Comparison of ENCODE assay signal across 10 cellular contexts in genomic region chr11:36354221-36355003, GRCh38. TPM values are rescaled to one million over a fixed set of nuclear protein-coding genes. Genes with fewer than 3 reads are reported as not detected.
DNase-seq lines count a peak whose midpoint lies in the region; ATAC-seq and TF ChIP-seq lines count a peak whose summit lies in the region.
"Had no signal": no experiment of that assay in that cellular context is flagged by ENCODE, and none has a peak within 500 bp of the region (broad histone marks: within the 10 kb centered on the region; RNA-seq: fewer than 3 reads in every experiment).

No MANE protein-coding gene starts in this region.

- peak overlapping the region; percentile 58 for H2BK20ac ChIP-seq in IMR-90 (ENCODE audit: low read depth, low read length)

- no peaks in the 10 kb centered on the region for H4K20me1 ChIP-seq in IMR-90 (ENCODE audit: insufficient read depth, low read length)

- BruUV-seq in IMR-90 (replicated peaks; lab: Mats Ljungman, UMichigan) = no TSS peak

- H2BK15ac ChIP-seq in IMR-90 (ENCODE audit: low read depth, low read length) = peak overlapping the region; percentile 17; the same call in 2 of the 3 replicates

- peaks cover 5% of the 10 kb centered on the region; the same call in 1 of the 2 replicates for H3K4me1 ChIP-seq in IMR-90 (ENCODE audit: control insufficient read depth, insufficient read depth, low read length)
- no peaks in the 10 kb centered on the region for H3K4me1 ChIP-seq in testis

- H2BK120ac ChIP-seq in IMR-90 (ENCODE audit: low read depth, low read length) = peak overlapping the region; percentile 75

- H3K79me1 ChIP-seq in IMR-90 (ENCODE audit: low read depth in 1 of 2, low read length in 2 of 2) = no peaks in the 10 kb centered on the region

- H3K9ac ChIP-seq in IMR-90 (ENCODE audit: low read depth, low read length) = no peak overlapping the region

- H3K27me3 ChIP-seq in IMR-90 (ENCODE audit: control insufficient read depth, insufficient read depth, low read length) = peaks cover 5% of the 10 kb centered on the region; the same call in 1 of the 2 replicates
- H3K27me3 ChIP-seq in testis = no peaks in the 10 kb centered on the region

- H2AFZ ChIP-seq in IMR-90 (replicated peaks; ENCODE audit: low read length, poor library complexity) = peak overlapping the region; percentile 3

- DNase-seq in GM12865 (ENCODE audit: low read depth) (peak; percentile 68), IMR-90 (peak; percentile 67), fibroblast of villous mesenchyme (ENCODE audit: low read depth) (peak; percentile 67), testis (no peak), HEK293T (ENCODE audit: extremely low spot score) (no peak), NCI-H345 (lab: John Stamatoyannopoulos, UW) (no peak), SHP77 (lab: John Stamatoyannopoulos, UW) (no peak)

- H3K23ac ChIP-seq in IMR-90 (ENCODE audit: low read depth, low read length) = no peak overlapping the region; the same call in 1 of the 2 replicates

- 24% methylated on average over 3 of the region's 6 CpGs; no CpG with 5 or more reads in 1 of the 2 experiments for WGBS in IMR-90 (ENCODE audit: extremely low coverage in 2 of 2, insufficient read length in 1 of 2), 2 experiments
- 81 to 82% methylated on average over 6 of the region's 6 CpGs for WGBS in testis, 2 donors

- no peak for TF ChIP-seq RAD21 in IMR-90 (IDR thresholded peaks at IDR 0.05; ENCODE audit: low read length)

- no peak overlapping the region for H2BK5ac ChIP-seq in IMR-90 (ENCODE audit: low read depth, low read length, poor library complexity, severe bottlenecking)

- H3K4me3 ChIP-seq in GM12865 (ENCODE audit: low read depth, low read length) (no peak overlapping the region), IMR-90 (ENCODE audit: insufficient read depth, low read depth, low read length) (no peak overlapping the region), fibroblast of villous mesenchyme (ENCODE audit: low read depth, low read length) (no peak overlapping the region), testis (no peak overlapping the region)
- H3K4me3 ChIP-seq: cardiac muscle cell, skin epidermis had no signal

- POLR2A ChIA-PET in IMR-90 (lab: Charles Lee; ENCODE audit: unreplicated experiment) = no interaction called here
- POLR2A ChIA-PET in HEK293T (lab: Yijun Ruan, JAX) = no interaction called here

- H3K56ac ChIP-seq in IMR-90 (ENCODE audit: extremely low read depth, insufficient read depth, low read length) = peak overlapping the region; percentile 39; the same call in 1 of the 2 replicates

- H3K9me3 ChIP-seq in IMR-90 (ENCODE audit: control insufficient read depth, insufficient read depth, low read length) = no peaks in the 10 kb centered on the region
- H3K9me3 ChIP-seq in testis = no peaks in the 10 kb centered on the region

- no peak overlapping the region for H4K91ac ChIP-seq in IMR-90 (ENCODE audit: insufficient read depth, low read depth, low read length)

- no peak for TF ChIP-seq POLR2A in IMR-90 (IDR thresholded peaks at IDR 0.05; ENCODE audit: low read depth, low read length)
- no peak for TF ChIP-seq POLR2A in testis (IDR thresholded peaks at IDR 0.05)

- intact Hi-C loops in IMR-90 (cut with micrococcal nuclease) (no loop called here), testis (cut with DNase I; ENCODE audit: low total_unique reads) (no loop called here)

- H3K14ac ChIP-seq in IMR-90 (replicated peaks; ENCODE audit: low read depth, low read length) = peak overlapping the region; percentile 24

- no peak overlapping the region for H2AK9ac ChIP-seq in IMR-90 (replicated peaks; ENCODE audit: low read depth, low read length, poor library complexity)

- ATAC-seq in GM21529 (IDR thresholded peaks at IDR 0.05; ENCODE audit: unreplicated experiment) (peak; percentile 89), IMR-90 (ENCODE audit: low read depth) (peak; percentile 84)

- TF ChIP-seq CTCF in GM12865 (IDR thresholded peaks at IDR 0.05; ENCODE audit: insufficient read depth, low read depth, low read length, missing control alignments) (no peak), IMR-90 (conservative IDR thresholded peaks at IDR 0.05; ENCODE audit: low read depth, low read length) (no peak), fibroblast of villous mesenchyme (IDR thresholded peaks at IDR 0.05; ENCODE audit: insufficient read depth, low read depth, low read length) (no peak), testis (IDR thresholded peaks at IDR 0.05) (no peak)

- H4K5ac ChIP-seq in IMR-90 (ENCODE audit: low read depth, low read length) = no peak overlapping the region; the same call in 1 of the 2 replicates

- H3K4me2 ChIP-seq in IMR-90 (ENCODE audit: low read depth, low read length) = peak overlapping the region; percentile 37; the same call in 1 of the 2 replicates

- no peak overlapping the region for H3K27ac ChIP-seq in IMR-90 (ENCODE audit: insufficient read depth, low read length)
- no peak overlapping the region for H3K27ac ChIP-seq in testis
- H3K27ac ChIP-seq: cardiac muscle cell, skin epidermis had no signal

- H3K18ac ChIP-seq in IMR-90 (ENCODE audit: low read depth, low read length) = peak overlapping the region; percentile 56; the same call in 1 of the 2 replicates

- H3K4ac ChIP-seq in IMR-90 (ENCODE audit: low read depth, low read length) = peak overlapping the region; percentile 55; the same call in 1 of the 2 replicates

- in situ Hi-C loops in IMR-90 (cut with MboI; ENCODE audit: low sequenced_read_pairs) = no loop called here

- no peaks in the 10 kb centered on the region for H3K36me3 ChIP-seq in IMR-90 (ENCODE audit: control insufficient read depth, insufficient read depth, low read length)
- H3K36me3 ChIP-seq in testis (ENCODE audit: low read depth, missing control alignments) = no peaks in the 10 kb centered on the region
- H3K36me3 ChIP-seq: cardiac muscle cell had no signal

- CTCF ChIA-PET in IMR-90 (lab: Yijun Ruan, JAX) = no interaction called here
- CTCF ChIA-PET in HEK293T (lab: Yijun Ruan, JAX) = interaction anchor here (0.6 kb wide), 1 partner anchor 432 kb away, joined by 4 read pairs; no protein-coding TSS in a partner anchor

- H2AK5ac ChIP-seq in IMR-90 (ENCODE audit: low read depth, low read length) = no peak overlapping the region

- dilution Hi-C loops in IMR-90 (cut with HindIII; ENCODE audit: low sequenced_read_pairs, unreplicated experiment) = no loop called here

- H4K8ac ChIP-seq in IMR-90 (ENCODE audit: low read depth in 2 of 2, low read length in 2 of 2) = peak overlapping the region in 1 of 2 experiments; percentile 52; a peak in 2 of 4 replicates

- 0 out of 2 replicates have a peak, but pooled peaks cover 2% of the 10 kb centered on the region for H3K9me1 ChIP-seq in IMR-90 (ENCODE audit: insufficient read depth, low read length)

TF ChIP-seq in IMR-90, 13 proteins besides CTCF, POLR2A, EP300 and RAD21:
- TF ChIP-seq BHLHE40 (IDR thresholded peaks at IDR 0.05; ENCODE audit: low read depth, low read length) = peak; percentile 12; the same call in 1 of the 2 replicates
- TF ChIP-seq MAFK (IDR thresholded peaks at IDR 0.05; ENCODE audit: low read depth, low read length) = no peak
- TF ChIP-seq CEBPB (IDR thresholded peaks at IDR 0.05; ENCODE audit: low read depth, low read length) = peak; percentile 58; the same call in 1 of the 2 replicates

TF ChIP-seq in HEK293T, 16 proteins besides CTCF, POLR2A, EP300 and RAD21:
- no peak for TF ChIP-seq SUZ12 (IDR thresholded peaks at IDR 0.05)

RNA-seq across cellular contexts. Expression of gene PRR5L, which starts 58.3 kb away (rescaled TPM):
- total RNA-seq in IMR-90 (2012; rRNA removed) (3.3 and 3.6 TPM in 2 replicates), fibroblast of villous mesenchyme (35.4 and 57.0 TPM in 2 replicates), testis (10 to 100 TPM; 14.7 to 15.4 TPM)
- polyA plus RNA-seq in IMR-90 (2012; rRNA removed) (2.6 and 2.9 TPM in 2 replicates), testis (ENCODE audit: insufficient read depth, low read depth, low replicate concordance) (8.1 TPM)
- polyA plus RNA-seq in IMR-90 (2012; cell fraction: cytosol; rRNA removed) = 2.2 and 2.3 TPM in 2 replicates
- polyA plus RNA-seq in IMR-90 (2012; cell fraction: nucleus; rRNA removed; ENCODE audit: low replicate concordance) = 4.6 and 6.8 TPM in 2 replicates

Comparison
In these comparisons a context has a peak if more than half of its experiments do, and no peak if none do; other contexts are left out.
1. DNase-seq: peak in GM12865 (single experiment), IMR-90 (single experiment) and fibroblast of villous mesenchyme (single experiment); none in testis (single experiment), HEK293T (single experiment), NCI-H345 (single experiment) and SHP77 (0 of 2).